In genomic region chr13:108656742-108657141, GRCh38 we compare ENCODE assay signal across 9 cellular contexts. TPM values are rescaled to one million over a fixed set of nuclear protein-coding genes. Genes with fewer than 3 reads are reported as not detected.
"Had no signal": no experiment of that assay in that cellular context is flagged by ENCODE, and none has a peak within 500 bp of the region (broad histone marks: within the 10 kb centered on the region; RNA-seq: fewer than 3 reads in every experiment).

No MANE protein-coding gene starts in this region.

- H3K4me2 ChIP-seq: KMS-11 had no signal

- H3K9ac ChIP-seq: KMS-11 had no signal

- FAIRE-seq: HTR-8/SVneo had no signal

- H3K27ac ChIP-seq: HL-60, KMS-11 had no signal

- DNase-seq: Karpas-422, KBM-7, KG1 had no signal

RNA-seq across cellular contexts. Expression of gene MYO16, which starts 27.3 kb away (rescaled TPM):
- total RNA-seq: HT-29, HT1080 had no signal
- polyA plus RNA-seq: IgD-negative memory B cell had no signal
